2 cellular contexts compared by ENCODE assay signal in the genomic region with DNA sequence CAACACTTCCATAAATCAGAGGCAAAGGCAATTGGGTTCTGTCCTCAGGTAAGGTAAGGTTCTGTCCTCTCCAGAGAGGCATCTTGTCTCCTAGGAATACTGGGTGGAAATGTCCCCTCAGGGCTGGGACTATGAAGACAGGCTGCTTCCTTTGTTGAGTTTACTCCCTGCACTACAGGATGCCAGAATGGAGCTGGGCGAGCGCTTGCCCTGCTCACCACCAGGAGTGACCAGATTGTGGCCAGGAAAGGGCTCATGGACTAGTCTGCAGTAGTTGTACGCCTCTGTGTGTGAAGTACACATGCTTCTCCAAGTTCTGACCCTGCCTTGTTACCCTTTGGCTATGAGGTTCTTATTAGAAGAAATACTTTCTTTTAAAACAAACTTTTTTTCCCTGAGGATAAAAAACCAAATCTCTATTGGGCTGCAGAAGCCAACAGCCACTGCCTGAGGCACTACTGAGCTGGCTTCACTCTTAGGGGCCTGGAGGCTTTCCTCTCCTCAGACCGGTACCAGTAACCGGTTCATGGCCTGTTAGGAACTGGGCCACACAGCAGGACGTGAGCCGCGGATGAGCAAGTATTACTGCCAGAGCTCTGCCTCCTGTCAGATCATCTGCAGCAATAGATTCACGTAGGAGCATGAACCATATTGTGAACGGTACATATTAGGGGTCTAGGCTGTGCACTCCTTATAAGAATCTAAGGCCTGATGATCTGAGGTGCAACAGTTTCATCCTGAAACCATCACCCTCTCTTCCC.
TF ChIP-seq lines count a peak whose summit lies in the region.

No MANE protein-coding gene starts in this region.

TF ChIP-seq in HepG2, 621 proteins besides CTCF, POLR2A, EP300 and RAD21:
- TF ChIP-seq NFRKB (IDR thresholded peaks at IDR 0.05): no peak
- 0 out of 2 replicates have a peak, but pooled peaks have one; percentile 27 for TF ChIP-seq ZFX (CRISPR knock-in tag; IDR thresholded peaks at IDR 0.05; ENCODE audit: low read depth)

TF ChIP-seq in WTC11, 78 proteins besides CTCF, POLR2A, EP300 and RAD21:
- TF ChIP-seq ZNF263 (CRISPR knock-in tag; IDR thresholded peaks at IDR 0.05; ENCODE audit: low read depth) (no peak), ATF1 (CRISPR knock-in tag; IDR thresholded peaks at IDR 0.05) (no peak), USF1 (CRISPR knock-in tag; IDR thresholded peaks at IDR 0.05) (no peak), TCF7 (CRISPR knock-in tag; IDR thresholded peaks at IDR 0.05; ENCODE audit: low read depth) (no peak), KAT7 (CRISPR knock-in tag; IDR thresholded peaks at IDR 0.05; ENCODE audit: borderline replicate concordance) (no peak), ZBTB21 (CRISPR knock-in tag; IDR thresholded peaks at IDR 0.05; ENCODE audit: borderline replicate concordance) (no peak)
- TF ChIP-seq, protein P1, sequence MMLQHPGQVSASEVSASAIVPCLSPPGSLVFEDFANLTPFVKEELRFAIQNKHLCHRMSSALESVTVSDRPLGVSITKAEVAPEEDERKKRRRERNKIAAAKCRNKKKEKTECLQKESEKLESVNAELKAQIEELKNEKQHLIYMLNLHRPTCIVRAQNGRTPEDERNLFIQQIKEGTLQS (CRISPR knock-in tag; conservative IDR thresholded peaks at IDR 0.05): no peak
- TF ChIP-seq, protein P2, sequence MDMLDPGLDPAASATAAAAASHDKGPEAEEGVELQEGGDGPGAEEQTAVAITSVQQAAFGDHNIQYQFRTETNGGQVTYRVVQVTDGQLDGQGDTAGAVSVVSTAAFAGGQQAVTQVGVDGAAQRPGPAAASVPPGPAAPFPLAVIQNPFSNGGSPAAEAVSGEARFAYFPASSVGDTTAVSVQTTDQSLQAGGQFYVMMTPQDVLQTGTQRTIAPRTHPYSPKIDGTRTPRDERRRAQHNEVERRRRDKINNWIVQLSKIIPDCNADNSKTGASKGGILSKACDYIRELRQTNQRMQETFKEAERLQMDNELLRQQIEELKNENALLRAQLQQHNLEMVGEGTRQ (CRISPR knock-in tag; IDR thresholded peaks at IDR 0.05): no peak
